Comparison of ENCODE assay signal across 1 cellular context in genomic region chr11:63909621-63910506, GRCh38.
TF ChIP-seq lines count a peak whose summit lies in the region.

No MANE protein-coding gene starts in this region.

TF ChIP-seq in HepG2, 621 proteins besides CTCF, POLR2A, EP300 and RAD21 (continued from another document):
- TF ChIP-seq AGO2 (optimal IDR thresholded peaks at IDR 0.05; ENCODE audit: low read depth, low read length) (peak; percentile 68), PRPF4 (IDR thresholded peaks at IDR 0.05; ENCODE audit: low read depth, low read length, poor library complexity, severe bottlenecking) (no peak), AGO1 (IDR thresholded peaks at IDR 0.05; ENCODE audit: low read depth, low read length, poor library complexity, severe bottlenecking) (peak; percentile 48)
